Comparison of ENCODE assay signal across 8 cellular contexts in genomic region chrX:13647709-13648212, GRCh38. TPM values are rescaled to one million over a fixed set of nuclear protein-coding genes. Genes with fewer than 3 reads are reported as not detected.
DNase-seq lines count a peak whose midpoint lies in the region; ATAC-seq and TF ChIP-seq lines count a peak whose summit lies in the region.

No MANE protein-coding gene starts in this region.

- H3K27ac ChIP-seq in muscle layer of duodenum (ENCODE audit: low read length) = peak overlapping the region; percentile 32
- H3K27ac ChIP-seq in thoracic aorta = no peak overlapping the region

- H3K4me1 ChIP-seq in muscle layer of duodenum (ENCODE audit: control insufficient read depth in 1 of 2, insufficient read depth in 2 of 2, low read length in 2 of 2) = peaks cover 0 to 5% of the 10 kb centered on the region in 2 donors
- no peaks in the 10 kb centered on the region for H3K4me1 ChIP-seq in thoracic aorta (ENCODE audit: control insufficient read depth in 1 of 2, low read depth in 2 of 2)

- H3K27me3 ChIP-seq in muscle layer of duodenum (ENCODE audit: low read depth, low read length) = no peaks in the 10 kb centered on the region
- H3K27me3 ChIP-seq in thoracic aorta (replicated peaks; ENCODE audit: insufficient read depth) = no peaks in the 10 kb centered on the region

- peaks cover 0 to 3% of the 10 kb centered on the region in 2 donors for H3K36me3 ChIP-seq in muscle layer of duodenum (ENCODE audit: control insufficient read depth in 1 of 2, insufficient read depth in 2 of 2, low read length in 2 of 2)
- no peaks in the 10 kb centered on the region for H3K36me3 ChIP-seq in thoracic aorta

- no peak for TF ChIP-seq CTCF in thoracic aorta (IDR thresholded peaks at IDR 0.05)

- DNase-seq in LHCN-M2 (ENCODE audit: low read depth) (peak; percentile 82), T-helper 1 cell (peak; percentile 16 to 77 (median 41)), amniotic epithelial cell (ENCODE audit: low read depth) (peak; percentile 77), thoracic aorta (ENCODE audit: low spot score) (peak; percentile 41)

- no peak for ATAC-seq in thoracic aorta (ENCODE audit: insufficient number of reproducible peaks, low FRiP score, low read depth)
- no peak for ATAC-seq in HG03378 (IDR thresholded peaks at IDR 0.05; ENCODE audit: unreplicated experiment)
- ATAC-seq in HG03039 (IDR thresholded peaks at IDR 0.05; ENCODE audit: unreplicated experiment) = no peak
- no peak for ATAC-seq in HG03196 (IDR thresholded peaks at IDR 0.05; ENCODE audit: unreplicated experiment)

- H3K9me3 ChIP-seq in muscle layer of duodenum (ENCODE audit: control insufficient read depth in 1 of 2, low read length in 2 of 2) (no peaks in the 10 kb centered on the region), thoracic aorta (no peaks in the 10 kb centered on the region)

- H3K4me3 ChIP-seq in muscle layer of duodenum (ENCODE audit: low read depth in 1 of 2, low read length in 2 of 2) (no peak overlapping the region), thoracic aorta (no peak overlapping the region)

RNA-seq across cellular contexts. Expression of gene TCEANC, which starts 5.2 kb away (rescaled TPM):
- total RNA-seq in LHCN-M2 (2014; rRNA removed) (1.4 and 2.0 TPM in 2 replicates), thoracic aorta (1 to 10 TPM; 2.6 to 9.6 TPM)
- polyA plus RNA-seq in LHCN-M2 (2012) = 0.63 TPM

RNA-seq across cellular contexts. Expression of gene RAB9A, which starts 41.2 kb away (rescaled TPM):
- total RNA-seq in LHCN-M2 (2014; rRNA removed) (20.2 and 32.2 TPM in 2 replicates), thoracic aorta (10 to 100 TPM; 20.0 to 21.7 TPM)
- 11.7 TPM for polyA plus RNA-seq in LHCN-M2 (2012)
